9 cellular contexts compared by ENCODE assay signal in genomic region chr10:72087969-72088878, GRCh38. TPM values are rescaled to one million over a fixed set of nuclear protein-coding genes. Genes with fewer than 3 reads are reported as not detected.
A peak's percentile ranks its signal among the peaks of the same experiment; 100 is the strongest.
DNase-seq lines count a peak whose midpoint lies in the region; ATAC-seq and TF ChIP-seq lines count a peak whose summit lies in the region.
"Had no signal": no experiment of that assay in that cellular context is flagged by ENCODE, and none has a peak within 500 bp of the region (broad histone marks: within the 10 kb centered on the region; RNA-seq: fewer than 3 reads in every experiment).

TSS of gene SPOCK2 (minus strand) at chr10:72088551. CDS start at chr10:72088328, 223 bp downstream.

- no CpG with 5 or more reads among the region's 64 CpGs for WGBS in H9 (ENCODE audit: extremely low coverage, insufficient read length, low lambda C conversion rate)
- 4 to 7% methylated on average over 45 to 62 of the region's 64 CpGs for WGBS in lower leg skin, 2 donors

- no peaks in the 10 kb centered on the region for H3K4me1 ChIP-seq in H9 (ENCODE audit: insufficient read depth, low read length)

- DNase-seq in H9 (no peak), cerebellar cortex (ENCODE audit: low spot score) (peak; percentile 95), lower leg skin (ENCODE audit: low spot score in 2 of 2) (peak in 1 of 2 donors; percentile 83), dedifferentiated amniotic fluid mesenchymal stem cell (ENCODE audit: extremely low spot score) (no peak), NCI-H2029 treated with DMSO at 0.1 percent for 48 hours (lab: John Stamatoyannopoulos, UW) (no peak)
- DNase-seq in activated CD4-positive, alpha-beta T cell treated with anti-CD3 and anti-CD28 coated beads for 1 hour = peak; percentile 61
- DNase-seq in stimulated activated CD4-positive, alpha-beta T cell treated with anti-CD3 and anti-CD28 coated beads, TNF-alpha, amount 100 ng/mL, for 1 hour (ENCODE audit: low read depth in 3 of 3, low spot score in 1 of 3) = peak; percentile 42 to 46 (median 44)

- H3K9ac ChIP-seq in H9 (ENCODE audit: extremely low read depth, insufficient read length, low read length) = no peak within 1 kb of the TSS

- H3K9me3 ChIP-seq in H9 (ENCODE audit: control insufficient read depth, low read depth, low read length) = no peaks in the 10 kb centered on the region

- no peak within 1 kb of the TSS for H4K8ac ChIP-seq in H9 (replicated peaks; ENCODE audit: insufficient read length, low read depth, low read length)

- no peak within 1 kb of the TSS for H3T11ph ChIP-seq in H9 (ENCODE audit: low read length)

- H3K23ac ChIP-seq in H9 (ENCODE audit: insufficient read length, low read depth, low read length) = no peak within 1 kb of the TSS

- peak within 1 kb of the TSS; percentile 71 to 88 for H3K4me3 Mint-ChIP-seq in H9

- H3K9me3 Mint-ChIP-seq in H9 = peaks cover 0 to 2% of the 10 kb centered on the region in 2 experiments; a peak in 3 of 5 replicates

- H3K14ac ChIP-seq in H9 (ENCODE audit: insufficient read depth, low read length) = no peak within 1 kb of the TSS

- ATAC-seq in GM18520 (IDR thresholded peaks at IDR 0.05; ENCODE audit: unreplicated experiment) = no peak

- no peak within 1 kb of the TSS; the same call in 1 of the 2 replicates for H2BK15ac ChIP-seq in H9 (ENCODE audit: low read depth, low read length)

- H2BK12ac ChIP-seq in H9 (ENCODE audit: insufficient read length, low read depth, low read length) = no peak within 1 kb of the TSS

- TF ChIP-seq CTCF in H9 (conservative IDR thresholded peaks at IDR 0.05) (no peak), lower leg skin (IDR thresholded peaks at IDR 0.05) (no peak)

- H3K56ac ChIP-seq in H9 (ENCODE audit: insufficient read length, low read depth, low read length) = no peak within 1 kb of the TSS

- H3K36me3 Mint-ChIP-seq in H9 (ENCODE audit: insufficient read depth in 1 of 3, low read depth in 3 of 3) = no peaks in the 10 kb centered on the region; a peak in 1 of 7 replicates

- no peak within 1 kb of the TSS for H4K91ac ChIP-seq in H9 (ENCODE audit: insufficient read length, low read depth, low read length)

- no peaks in the 10 kb centered on the region for H3K79me2 ChIP-seq in H9 (ENCODE audit: insufficient read depth, low read length)

- no peak for TF ChIP-seq POLR2A in lower leg skin (IDR thresholded peaks at IDR 0.05)

- peaks cover 20% of the 10 kb centered on the region for H3K23me2 ChIP-seq in H9 (ENCODE audit: insufficient read length, low read depth, low read length, poor library complexity, severe bottlenecking)

- no peak within 1 kb of the TSS for H2BK120ac ChIP-seq in H9 (ENCODE audit: low read depth, low read length, poor library complexity, severe bottlenecking)

- H3K27me3 ChIP-seq in H9 (ENCODE audit: insufficient read depth, low read length) = peaks cover 19% of the 10 kb centered on the region; the same call in 1 of the 2 replicates

- H4K20me1 ChIP-seq in H9 (ENCODE audit: control insufficient read depth, insufficient read depth, insufficient read length) = no peaks in the 10 kb centered on the region

- no peak within 1 kb of the TSS for H2BK5ac ChIP-seq in H9 (ENCODE audit: insufficient read length, low read length)

- H2BK20ac ChIP-seq in H9 (ENCODE audit: low read depth, low read length, poor library complexity, severe bottlenecking) = no peak within 1 kb of the TSS

- H3K27ac ChIP-seq in H9 (ENCODE audit: insufficient read length, low read depth, low read length) = no peak within 1 kb of the TSS

- H2AK5ac ChIP-seq in H9 (ENCODE audit: insufficient read length, low read length) = no peak within 1 kb of the TSS

- no peak within 1 kb of the TSS for H2AFZ ChIP-seq in H9 (ENCODE audit: low read length)

- H3K27ac Mint-ChIP-seq in H9 = no peak within 1 kb of the TSS; a peak in 1 of 7 replicates

- H3K4me1 Mint-ChIP-seq in H9 = peaks cover 22 to 26% of the 10 kb centered on the region in 2 experiments

- intact Hi-C loops in lower leg skin (cut with DNase I; ENCODE audit: low total_unique reads) = no loop called here

- H3K18ac ChIP-seq in H9 (ENCODE audit: insufficient read length, low read depth, low read length) = no peak within 1 kb of the TSS

- no peak within 1 kb of the TSS for H3K4ac ChIP-seq in H9 (ENCODE audit: low read depth, low read length)

- H3K27me3 Mint-ChIP-seq in H9 (ENCODE audit: low read depth) = peaks cover 59% of the 10 kb centered on the region

- H3K4me2 ChIP-seq in H9 (ENCODE audit: insufficient read depth, insufficient read length, low read length) = peak within 1 kb of the TSS; percentile 93

- H3K4me3 ChIP-seq in lower leg skin (ENCODE audit: low read depth, poor library complexity, severe bottlenecking) = peak within 1 kb of the TSS; percentile 6

- no peak within 1 kb of the TSS for H4K5ac ChIP-seq in H9 (ENCODE audit: insufficient read length, low read depth, low read length)

- no peaks in the 10 kb centered on the region for H3K79me1 ChIP-seq in H9 (ENCODE audit: insufficient read depth, low read depth, low read length, poor library complexity, severe bottlenecking)

RNA-seq across cellular contexts. Expression of gene SPOCK2, which starts in this region (rescaled TPM):
- 0.86 and 1.8 TPM in 2 replicates for total RNA-seq in H9 (2021)
- total RNA-seq in lower leg skin = 1 to 10 TPM in 3 of 4 donors, under 1 TPM in 1; 0.65 to 3.9 (median 3.5) TPM
- total RNA-seq: M059J had no signal

Comparison
In these comparisons a context has a peak if more than half of its experiments do, and no peak if none do; other contexts are left out.
1. DNase-seq: peak in activated CD4-positive, alpha-beta T cell treated with anti-CD3 and anti-CD28 coated beads for 1 hour (single experiment), cerebellar cortex (single experiment) and stimulated activated CD4-positive, alpha-beta T cell treated with anti-CD3 and anti-CD28 coated beads, TNF-alpha, amount 100 ng/mL, for 1 hour (3 of 3); none in H9 (single experiment), dedifferentiated amniotic fluid mesenchymal stem cell (single experiment) and NCI-H2029 treated with DMSO at 0.1 percent for 48 hours (single experiment).